ENCODE assay signal across 1 cellular context in genomic region chr15:42367041-42367440, GRCh38.
TF ChIP-seq lines count a peak whose summit lies in the region.

No MANE protein-coding gene starts in this region.

TF ChIP-seq in WTC11, 78 proteins besides CTCF, POLR2A, EP300 and RAD21 (continued from another document):
- TF ChIP-seq E2F4 (CRISPR knock-in tag; IDR thresholded peaks at IDR 0.05; ENCODE audit: borderline replicate concordance, low read depth) (no peak), PRRX2 (CRISPR knock-in tag; IDR thresholded peaks at IDR 0.05) (no peak), ARID4B (CRISPR knock-in tag; IDR thresholded peaks at IDR 0.05; ENCODE audit: borderline replicate concordance) (no peak), HMGXB4 (CRISPR knock-in tag; IDR thresholded peaks at IDR 0.05) (no peak), ERG (CRISPR knock-in tag; IDR thresholded peaks at IDR 0.05) (no peak), ZNF219 (CRISPR knock-in tag; IDR thresholded peaks at IDR 0.05; ENCODE audit: borderline replicate concordance) (no peak), ZNF532 (CRISPR knock-in tag; IDR thresholded peaks at IDR 0.05; ENCODE audit: borderline replicate concordance) (no peak), ZNF121 (CRISPR knock-in tag; IDR thresholded peaks at IDR 0.05) (no peak), IRF2 (CRISPR knock-in tag; IDR thresholded peaks at IDR 0.05; ENCODE audit: borderline replicate concordance, low read depth) (no peak), ELF4 (CRISPR knock-in tag; IDR thresholded peaks at IDR 0.05; ENCODE audit: low read depth) (no peak), USF2 (CRISPR knock-in tag; IDR thresholded peaks at IDR 0.05) (no peak)
